In genomic region chr7:131306041-131306440, GRCh38 we compare ENCODE assay signal across 5 cellular contexts. TPM values are rescaled to one million over a fixed set of nuclear protein-coding genes. Genes with fewer than 3 reads are reported as not detected.
DNase-seq lines count a peak whose midpoint lies in the region; ATAC-seq and TF ChIP-seq lines count a peak whose summit lies in the region.
"Not testable (repeated sequence)": the region's sequence is repeated elsewhere in the genome, so short reads cannot be mapped to it uniquely, and the experiment has no call there.

No MANE protein-coding gene starts in this region.

- not testable (repeated sequence) for H3K27ac ChIP-seq in HEK293 (ENCODE audit: extremely low read depth, low read depth, low read length)

- H3K4me1 Mint-ChIP-seq in activated T-cell treated with anti-CD3 and anti-CD28 coated beads, Interleukin-2, amount 50 U/mL, for 4 hours (ENCODE audit: low read depth); activated naive CD4-positive, alpha-beta T cell treated with anti-CD3 and anti-CD28 coated beads for 36 hours (ENCODE audit: low read depth); glutamatergic neuron (ENCODE audit: low read depth, unreplicated experiment): not testable (repeated sequence)

- not testable (repeated sequence) for H3K36me3 Mint-ChIP-seq in activated T-cell treated with anti-CD3 and anti-CD28 coated beads, Interleukin-2, amount 50 U/mL, for 4 hours (ENCODE audit: insufficient read depth)
- peaks cover 12% of the 10 kb centered on the region for H3K36me3 Mint-ChIP-seq in activated naive CD4-positive, alpha-beta T cell treated with anti-CD3 and anti-CD28 coated beads for 36 hours (ENCODE audit: low read depth)
- peaks cover 25% of the 10 kb centered on the region for H3K36me3 Mint-ChIP-seq in glutamatergic neuron (ENCODE audit: unreplicated experiment)

- H3K27me3 Mint-ChIP-seq in activated T-cell treated with anti-CD3 and anti-CD28 coated beads, Interleukin-2, amount 50 U/mL, for 4 hours (ENCODE audit: low read depth); activated naive CD4-positive, alpha-beta T cell treated with anti-CD3 and anti-CD28 coated beads for 36 hours (ENCODE audit: low read depth); glutamatergic neuron (ENCODE audit: unreplicated experiment): not testable (repeated sequence)

- POLR2A ChIA-PET in HEK293 (lab: Yijun Ruan, JAX) = not testable (repeated sequence)

- H3K9me3 ChIP-seq in HEK293 (ENCODE audit: control insufficient read depth, insufficient read depth, low read depth, low read length) = not testable (repeated sequence)

- not testable (repeated sequence) for H3K4me3 Mint-ChIP-seq in activated T-cell treated with anti-CD3 and anti-CD28 coated beads, Interleukin-2, amount 50 U/mL, for 4 hours; activated naive CD4-positive, alpha-beta T cell treated with anti-CD3 and anti-CD28 coated beads for 36 hours; glutamatergic neuron (ENCODE audit: unreplicated experiment)

- CTCF ChIA-PET in HEK293 (lab: Yijun Ruan, JAX) = interaction anchor here (0.7 to 1.1 kb wide), 2 partner anchors 187 to 207 kb away, joined by 3 to 4 read pairs; no protein-coding TSS in a partner anchor
- CTCF ChIA-PET in activated naive CD4-positive, alpha-beta T cell treated with anti-CD3 and anti-CD28 coated beads for 36 hours (lab: Charles Lee) = interaction anchor here (1.2 kb wide), 1 partner anchor 117 kb away, joined by 3 read pairs; no protein-coding TSS in a partner anchor

- intact Hi-C loops in activated naive CD4-positive, alpha-beta T cell treated with anti-CD3 and anti-CD28 coated beads for 36 hours (cut with micrococcal nuclease) = not testable (repeated sequence)

- TF ChIP-seq CTCF in HEK293 (tag by site-specific recombination; IDR thresholded peaks at IDR 0.05); glutamatergic neuron (IDR thresholded peaks at IDR 0.05; ENCODE audit: partially characterized antibody, unreplicated experiment): not testable (repeated sequence)

- peak; percentile 27 to 48 for ATAC-seq in activated T-cell treated with anti-CD3 and anti-CD28 coated beads, Interleukin-2, amount 50 U/mL, for 4 hours

- peak; percentile 9 for DNase-seq in activated CD4-positive, alpha-beta T cell treated with anti-CD3 and anti-CD28 coated beads for 48 hours
- DNase-seq in activated T-cell treated with anti-CD3 and anti-CD28 coated beads, Interleukin-2, amount 50 U/mL, for 4 hours; glutamatergic neuron: not testable (repeated sequence)
- DNase-seq in activated naive CD4-positive, alpha-beta T cell treated with anti-CD3 and anti-CD28 coated beads for 36 hours = peak; percentile 24

- H3K27ac Mint-ChIP-seq in activated naive CD4-positive, alpha-beta T cell treated with anti-CD3 and anti-CD28 coated beads for 36 hours = not testable (repeated sequence)
- peak overlapping the region; percentile 55 for H3K27ac Mint-ChIP-seq in glutamatergic neuron (ENCODE audit: unreplicated experiment)

- peaks cover 16% of the 10 kb centered on the region for H3K9me3 Mint-ChIP-seq in activated T-cell treated with anti-CD3 and anti-CD28 coated beads, Interleukin-2, amount 50 U/mL, for 4 hours
- H3K9me3 Mint-ChIP-seq in activated naive CD4-positive, alpha-beta T cell treated with anti-CD3 and anti-CD28 coated beads for 36 hours = peaks cover 15% of the 10 kb centered on the region
- not testable (repeated sequence) for H3K9me3 Mint-ChIP-seq in glutamatergic neuron (ENCODE audit: unreplicated experiment)

- H3K4me3 ChIP-seq in HEK293 (ENCODE audit: low read depth, low read length) = not testable (repeated sequence)

- H3K36me3 ChIP-seq in HEK293 (ENCODE audit: control insufficient read depth in 2 of 2, insufficient read depth in 1 of 2, low read length in 2 of 2) = not testable (repeated sequence)

- not testable (repeated sequence) for H3K4me1 ChIP-seq in HEK293 (ENCODE audit: control insufficient read depth, insufficient read depth, low read length)

TF ChIP-seq in HEK293, 187 proteins besides CTCF, POLR2A, EP300 and RAD21:
- peak; percentile 77; the same call in 1 of the 2 replicates for TF ChIP-seq ZNF707 (tag by site-specific recombination; IDR thresholded peaks at IDR 0.05)
TF ChIP-seq in HEK293: peak in this region for 1; not testable (repeated sequence) for 186.

RNA-seq across cellular contexts. Expression of gene MKLN1, which starts 21.6 kb away (rescaled TPM):
- 10 to 100 TPM; 26.7 to 29.6 (median 28.8) TPM for total RNA-seq in activated T-cell treated with anti-CD3 and anti-CD28 coated beads, Interleukin-2, amount 50 U/mL, for 4 hours
- 10 to 100 TPM; 29.8 to 34.9 TPM for total RNA-seq in activated naive CD4-positive, alpha-beta T cell treated with anti-CD3 and anti-CD28 coated beads for 36 hours
- 36.7 TPM for total RNA-seq in glutamatergic neuron (ENCODE audit: unreplicated experiment)
